11 cellular contexts compared by ENCODE assay signal in the genomic region with DNA sequence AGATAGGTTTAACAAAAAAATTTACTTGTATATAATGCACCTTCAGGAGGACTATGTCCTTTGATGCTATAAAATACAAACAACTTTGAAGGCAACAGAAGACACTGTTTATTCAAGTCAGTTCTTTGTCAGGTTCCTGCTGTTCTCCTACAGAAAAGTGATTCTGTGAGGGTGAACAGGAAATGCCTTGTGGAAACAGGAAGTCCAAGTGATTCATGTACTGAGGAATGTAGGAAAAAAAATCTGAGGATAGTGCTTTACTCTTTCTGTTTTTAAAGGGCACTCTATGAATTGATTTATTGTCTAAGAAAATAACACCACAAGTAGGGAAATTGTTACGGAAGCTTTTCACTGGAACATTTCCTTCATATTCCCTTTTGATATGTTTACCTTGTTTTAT.
DNase-seq lines count a peak whose midpoint lies in the region; ATAC-seq, FAIRE-seq and TF ChIP-seq lines count a peak whose summit lies in the region.
"Had no signal": no experiment of that assay in that cellular context is flagged by ENCODE, and none has a peak within 500 bp of the region (broad histone marks: within the 10 kb centered on the region; RNA-seq: fewer than 3 reads in every experiment).

No MANE protein-coding gene starts in this region.

- TF ChIP-seq CTCF in RWPE2 (IDR thresholded peaks at IDR 0.05; ENCODE audit: poor library complexity, severe bottlenecking): no peak
- no peak for TF ChIP-seq CTCF in fibroblast of pulmonary artery (IDR thresholded peaks at IDR 0.05; ENCODE audit: low read length, missing control alignments)
- no peak for TF ChIP-seq CTCF in coronary artery (IDR thresholded peaks at IDR 0.05)

- no peak for DNase-seq in GM12891 (ENCODE audit: insufficient read length, low spot score)
- DNase-seq in RWPE2 (ENCODE audit: low spot score): no peak
- DNase-seq in fibroblast of pulmonary artery (ENCODE audit: low read depth): peak; percentile 90
- peak; percentile 81 for DNase-seq in pulmonary artery endothelial cell (ENCODE audit: low read depth, low spot score)
- no peak for DNase-seq in NCI-H82 (lab: John Stamatoyannopoulos, UW)
- DNase-seq in activated CD4-positive, alpha-beta T cell treated with anti-CD3 and anti-CD28 coated beads, Interleukin-2, amount 50 U/mL, for 1 hour: no peak
- DNase-seq in coronary artery (ENCODE audit: low spot score): no peak
- DNase-seq: activated CD4-positive, alpha-beta T cell treated with anti-CD3 and anti-CD28 coated beads for 48 hours; kidney; upper lobe of left lung had no signal

- H3K27ac ChIP-seq in RWPE2 (ENCODE audit: poor library complexity, severe bottlenecking) (peak overlapping the region; percentile 86), coronary artery (no peak overlapping the region)
- H3K27ac ChIP-seq: upper lobe of left lung had no signal

- no peaks in the 10 kb centered on the region for H3K36me3 ChIP-seq in RWPE2 (ENCODE audit: low read depth)
- H3K36me3 ChIP-seq: upper lobe of left lung had no signal

- no peak for FAIRE-seq in GM12891 (lab: Jason Lieb, UNC)

- peaks cover 35% of the 10 kb centered on the region for H3K4me1 ChIP-seq in RWPE2 (ENCODE audit: insufficient read depth, poor library complexity, severe bottlenecking)

- no peaks in the 10 kb centered on the region for H3K27me3 ChIP-seq in RWPE2 (ENCODE audit: insufficient read depth, poor library complexity, severe bottlenecking)
- H3K27me3 ChIP-seq: upper lobe of left lung had no signal

- no peak for TF ChIP-seq POLR2A in GM12891 (IDR thresholded peaks at IDR 0.05; ENCODE audit: low read depth, low read length)

- H3K9me3 ChIP-seq in RWPE2 (ENCODE audit: severe bottlenecking): no peaks in the 10 kb centered on the region
- H3K9me3 ChIP-seq: upper lobe of left lung had no signal

- peak; percentile 92 for ATAC-seq in RWPE2 (ENCODE audit: low read depth)
- ATAC-seq in HG03460 (IDR thresholded peaks at IDR 0.05; ENCODE audit: unreplicated experiment): no peak

- H3K4me3 ChIP-seq in RWPE2 (ENCODE audit: severe bottlenecking) (no peak overlapping the region), fibroblast of pulmonary artery (replicated peaks; ENCODE audit: low read depth, low read length) (no peak overlapping the region), coronary artery (no peak overlapping the region)
- H3K4me3 ChIP-seq: upper lobe of left lung had no signal

TF ChIP-seq in GM12891, 5 proteins besides CTCF, POLR2A, EP300 and RAD21:
- TF ChIP-seq SPI1 (IDR thresholded peaks at IDR 0.05; ENCODE audit: low read depth, low read length): 0 out of 2 replicates have a peak, but pooled peaks have one; percentile 3
- TF ChIP-seq TAF1 (IDR thresholded peaks at IDR 0.05; ENCODE audit: low read depth, low read length): no peak
- TF ChIP-seq PAX5 (IDR thresholded peaks at IDR 0.05; ENCODE audit: insufficient read depth, low read length, severe bottlenecking): no peak
- TF ChIP-seq POLR2AphosphoS5 (IDR thresholded peaks at IDR 0.05; ENCODE audit: low read depth, low read length): no peak
- no peak for TF ChIP-seq POU2F2 (IDR thresholded peaks at IDR 0.05; ENCODE audit: low read depth, low read length)
TF ChIP-seq in GM12891: peak in this region for 1.

Comparison
In these comparisons a context has a peak if more than half of its experiments do, and no peak if none do; other contexts are left out.
1. DNase-seq: peak in fibroblast of pulmonary artery (single experiment) and pulmonary artery endothelial cell (single experiment); none in GM12891 (single experiment), RWPE2 (single experiment), NCI-H82 (single experiment), activated CD4-positive, alpha-beta T cell treated with anti-CD3 and anti-CD28 coated beads, Interleukin-2, amount 50 U/mL, for 1 hour (single experiment) and coronary artery (single experiment).